14 cellular contexts compared by ENCODE assay signal in the genomic region with DNA sequence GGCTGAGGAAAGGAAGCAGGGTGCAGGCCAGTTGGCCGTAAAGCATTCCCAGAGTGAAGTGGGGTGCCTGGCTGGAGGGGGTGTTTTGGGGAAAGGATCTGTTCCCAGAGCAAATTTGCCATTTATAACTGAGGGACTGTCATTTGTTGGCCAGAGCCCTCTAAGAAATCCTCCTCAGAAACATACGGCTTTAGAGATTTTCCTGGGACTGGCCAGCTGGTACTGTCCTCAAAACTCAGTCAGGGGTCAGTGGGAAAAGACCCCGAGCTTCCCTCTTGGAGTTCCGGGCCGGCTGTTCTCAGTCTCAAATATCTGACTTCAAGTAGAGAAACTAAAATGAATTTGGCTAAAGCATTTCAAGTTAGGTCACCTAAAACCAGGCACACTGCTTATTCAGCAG. TPM values are rescaled to one million over a fixed set of nuclear protein-coding genes. Genes with fewer than 3 reads are reported as not detected.
DNase-seq lines count a peak whose midpoint lies in the region; TF ChIP-seq lines count a peak whose summit lies in the region.
"Had no signal": no experiment of that assay in that cellular context is flagged by ENCODE, and none has a peak within 500 bp of the region (broad histone marks: within the 10 kb centered on the region; RNA-seq: fewer than 3 reads in every experiment).

No MANE protein-coding gene starts in this region.

- H3K4me1 Mint-ChIP-seq in Calu3 (ENCODE audit: low read depth, unreplicated experiment): no peaks in the 10 kb centered on the region
- H3K4me1 Mint-ChIP-seq: CD4-positive, CD25-positive, alpha-beta regulatory T cell had no signal

- H3K36me3 ChIP-seq in OCI-LY3 (replicated peaks; ENCODE audit: low read depth, low read length): no peaks in the 10 kb centered on the region
- H3K36me3 ChIP-seq in esophagus muscularis mucosa: peaks cover 0 to 36% (median 2%) of the 10 kb centered on the region in 4 donors
- peaks cover 30% of the 10 kb centered on the region for H3K36me3 ChIP-seq in mesodermal cell (ENCODE audit: control insufficient read depth, insufficient read depth, low read length)
- H3K36me3 ChIP-seq in stomach smooth muscle (ENCODE audit: control insufficient read depth in 2 of 2, insufficient read depth in 2 of 2, low read length in 2 of 2): no peaks in the 10 kb centered on the region
- H3K36me3 ChIP-seq in brain microvascular endothelial cell (replicated peaks): peaks cover 3% of the 10 kb centered on the region
- H3K36me3 ChIP-seq: MG63 had no signal

- no peaks in the 10 kb centered on the region for H3K79me2 ChIP-seq in OCI-LY3 (ENCODE audit: low read length)

- H2AFZ ChIP-seq in OCI-LY3 (ENCODE audit: low read depth, low read length): no peak overlapping the region

- H3K36me3 Mint-ChIP-seq in Calu3 (ENCODE audit: insufficient read depth, unreplicated experiment): no peaks in the 10 kb centered on the region
- H3K36me3 Mint-ChIP-seq: CD4-positive, CD25-positive, alpha-beta regulatory T cell had no signal

- TF ChIP-seq CTCF in OCI-LY3 (IDR thresholded peaks at IDR 0.05; ENCODE audit: low read depth, low read length) (no peak), esophagus muscularis mucosa (IDR thresholded peaks at IDR 0.05) (no peak), Calu3 (IDR thresholded peaks at IDR 0.05; ENCODE audit: unreplicated experiment) (no peak), brain microvascular endothelial cell (IDR thresholded peaks at IDR 0.05; ENCODE audit: low read depth, low read length, missing control alignments) (no peak)

- no peak overlapping the region for H3K4me3 ChIP-seq in OCI-LY3 (ENCODE audit: low read length)
- no peak overlapping the region for H3K4me3 ChIP-seq in esophagus muscularis mucosa
- H3K4me3 ChIP-seq in mesodermal cell (ENCODE audit: extremely low read depth, insufficient read depth, low read length, poor library complexity, severe bottlenecking): no peak overlapping the region
- H3K4me3 ChIP-seq in stomach smooth muscle (ENCODE audit: low read length in 2 of 2): peak overlapping the region; percentile 10 to 37
- H3K4me3 ChIP-seq in brain microvascular endothelial cell (ENCODE audit: low read depth, low read length): no peak overlapping the region
- H3K4me3 ChIP-seq: MG63 had no signal

- no peaks in the 10 kb centered on the region for H4K20me1 ChIP-seq in OCI-LY3 (ENCODE audit: insufficient read depth, low read length)

- intact Hi-C loops in esophagus muscularis mucosa (cut with DNase I) (no loop called here), Calu3 (cut with micrococcal nuclease; ENCODE audit: unreplicated experiment) (no loop called here)

- H3K27me3 Mint-ChIP-seq in Calu3 (ENCODE audit: unreplicated experiment): no peaks in the 10 kb centered on the region
- H3K27me3 Mint-ChIP-seq: CD4-positive, CD25-positive, alpha-beta regulatory T cell had no signal

- H3K9ac ChIP-seq in OCI-LY3 (ENCODE audit: low read length): no peak overlapping the region
- peak overlapping the region in 1 of 2 donors; percentile 1 for H3K9ac ChIP-seq in stomach smooth muscle (ENCODE audit: low read length in 2 of 2)

- H3K4me1 ChIP-seq in OCI-LY3 (ENCODE audit: low read length): peaks cover 27% of the 10 kb centered on the region
- H3K4me1 ChIP-seq in esophagus muscularis mucosa: peaks cover 0 to 27% (median 23%) of the 10 kb centered on the region in 4 donors
- H3K4me1 ChIP-seq in mesodermal cell (ENCODE audit: control insufficient read depth, insufficient read depth, low read length, poor library complexity, severe bottlenecking): peaks cover 13% of the 10 kb centered on the region
- peaks cover 8% of the 10 kb centered on the region for H3K4me1 ChIP-seq in stomach smooth muscle (ENCODE audit: control insufficient read depth, insufficient read depth, low read length)

- no peak for TF ChIP-seq POLR2A in esophagus muscularis mucosa (IDR thresholded peaks at IDR 0.05; ENCODE audit: low read depth)

- no TSS peak for BruUV-seq in Calu3 (replicated peaks; lab: Mats Ljungman, UMichigan)

- CTCF ChIA-PET in Calu3 (lab: Charles Lee): no interaction called here

- WGBS in esophagus muscularis mucosa: 51% methylated on average over 5 of the region's 5 CpGs
- WGBS in mesodermal cell (ENCODE audit: insufficient coverage in 2 of 2), 2 experiments: 94% methylated on average over 4 to 5 of the region's 5 CpGs

- no peak for TF ChIP-seq EP300 in esophagus muscularis mucosa (IDR thresholded peaks at IDR 0.05)

- in situ Hi-C loops in brain microvascular endothelial cell (cut with HindIII; ENCODE audit: low pct_ligation_motif_present, low sequenced_read_pairs): no loop called here

- H3K27me3 ChIP-seq in OCI-LY3 (ENCODE audit: low read depth, low read length) (no peaks in the 10 kb centered on the region), esophagus muscularis mucosa (no peaks in the 10 kb centered on the region), stomach smooth muscle (ENCODE audit: control insufficient read depth in 1 of 2, insufficient read depth in 2 of 2, low read length in 2 of 2) (no peaks in the 10 kb centered on the region), brain microvascular endothelial cell (replicated peaks) (no peaks in the 10 kb centered on the region)
- H3K27me3 ChIP-seq: MG63 had no signal

- H3K27ac ChIP-seq in OCI-LY3 (ENCODE audit: low read length) (no peak overlapping the region), esophagus muscularis mucosa (replicated peaks in 1 of 4) (peak overlapping the region; percentile 9 to 58 (median 42)), mesodermal cell (ENCODE audit: low read depth, low read length, severe bottlenecking) (peak overlapping the region; percentile 17), stomach smooth muscle (ENCODE audit: low read length) (peak overlapping the region; percentile 3), brain microvascular endothelial cell (no peak overlapping the region)

- no peak overlapping the region for H3K27ac Mint-ChIP-seq in Calu3 (ENCODE audit: unreplicated experiment)
- H3K27ac Mint-ChIP-seq: CD4-positive, CD25-positive, alpha-beta regulatory T cell had no signal

- no peak overlapping the region for H3K4me3 Mint-ChIP-seq in Calu3 (ENCODE audit: low read depth, unreplicated experiment)
- H3K4me3 Mint-ChIP-seq: CD4-positive, CD25-positive, alpha-beta regulatory T cell had no signal

- H3K4me2 ChIP-seq in OCI-LY3 (ENCODE audit: low read length): peak overlapping the region; percentile 95; the same call in 1 of the 2 replicates

- DNase-seq in esophagus muscularis mucosa (ENCODE audit: extremely low spot score) (no peak), Calu3 (no peak), brain microvascular endothelial cell (no peak)
- no peak for DNase-seq in activated naive CD4-positive, alpha-beta T cell treated with Interleukin-2 at 50 U/mL for 16 hours
- DNase-seq: CD4-positive, CD25-positive, alpha-beta regulatory T cell; DMS79; MG63; NCI-H1105; NCI-H187; NCI-H446; PC-3 had no signal

- H3K9me3 Mint-ChIP-seq in Calu3 (ENCODE audit: low read depth, unreplicated experiment): no peaks in the 10 kb centered on the region

- H3K9me3 ChIP-seq in OCI-LY3 (ENCODE audit: insufficient read depth, low read length): no peaks in the 10 kb centered on the region
- H3K9me3 ChIP-seq in esophagus muscularis mucosa: no peaks in the 10 kb centered on the region
- no peaks in the 10 kb centered on the region for H3K9me3 ChIP-seq in mesodermal cell (ENCODE audit: control insufficient read depth, low read length)
- H3K9me3 ChIP-seq in stomach smooth muscle (ENCODE audit: control insufficient read depth in 2 of 2, low read length in 2 of 2): no peaks in the 10 kb centered on the region
- H3K9me3 ChIP-seq: MG63 had no signal

RNA-seq across cellular contexts. Expression of gene ETV1, which starts 55.9 kb away (rescaled TPM):
- total RNA-seq in esophagus muscularis mucosa: 10 to 100 TPM in 3 of 4 donors, 1 to 10 TPM in 1; 7.1 to 16.5 (median 14.1) TPM
- 42.4 TPM for polyA plus RNA-seq in mesodermal cell (2013, experiment 1 of 2)
- polyA plus RNA-seq in mesodermal cell (2013, experiment 2 of 2): 38.9 TPM
- total RNA-seq in Calu3 (2022): 44.4 and 45.9 TPM in 2 replicates

Comparison
In these comparisons a context has a peak if more than half of its experiments do, and no peak if none do; other contexts are left out.
1. H3K27ac ChIP-seq: peak in esophagus muscularis mucosa (4 of 4), mesodermal cell (single experiment) and stomach smooth muscle (single experiment); none in OCI-LY3 (single experiment) and brain microvascular endothelial cell (single experiment).
2. H3K4me3 ChIP-seq: peak in stomach smooth muscle (2 of 2); none in OCI-LY3 (single experiment), esophagus muscularis mucosa (0 of 4), mesodermal cell (single experiment) and brain microvascular endothelial cell (single experiment).